8 cellular contexts compared by ENCODE assay signal in genomic region chr3:52053307-52054304, GRCh38. TPM values are rescaled to one million over a fixed set of nuclear protein-coding genes. Genes with fewer than 3 reads are reported as not detected.
DNase-seq lines count a peak whose midpoint lies in the region; ATAC-seq and TF ChIP-seq lines count a peak whose summit lies in the region.

No MANE protein-coding gene starts in this region.

- H3K9ac ChIP-seq in OCI-LY1 (ENCODE audit: low read length), result no peak overlapping the region; the same call in 1 of the 2 replicates

- H3K9me2 ChIP-seq in OCI-LY1 (ENCODE audit: low read depth, low read length), result no peaks in the 10 kb centered on the region

- H3K79me2 ChIP-seq in OCI-LY1 (ENCODE audit: insufficient read depth, low read length), result no peaks in the 10 kb centered on the region

- H3K36me3 ChIP-seq in OCI-LY1 (ENCODE audit: insufficient read depth, low read length), result peaks cover 33% of the 10 kb centered on the region

- ATAC-seq in HG03342 (IDR thresholded peaks at IDR 0.05; ENCODE audit: unreplicated experiment), result no peak
- ATAC-seq in GM18858 (IDR thresholded peaks at IDR 0.05; ENCODE audit: unreplicated experiment), result no peak

- DNase-seq in Caki2 (ENCODE audit: low read depth) (peak; percentile 28), kidney glomerular epithelial cell (lab: John Stamatoyannopoulos, UW) (peak; percentile 44), SIG-M5 (lab: John Stamatoyannopoulos, UW) (no peak)
- DNase-seq in stimulated activated CD4-positive, alpha-beta T cell treated with anti-CD3 and anti-CD28 coated beads, Interleukin-4, amount 100 ng/mL, for 24 hours, result peak; percentile 49

- H3K4me2 ChIP-seq in OCI-LY1 (ENCODE audit: low read length), result peak overlapping the region; percentile 21; the same call in 1 of the 2 replicates

- peak; percentile 46 for TF ChIP-seq CTCF in OCI-LY1 (IDR thresholded peaks at IDR 0.05; ENCODE audit: low read length)

- H3K4me3 ChIP-seq in OCI-LY1 (ENCODE audit: low read depth, low read length, poor library complexity, severe bottlenecking), result no peak overlapping the region

- H2AFZ ChIP-seq in OCI-LY1 (ENCODE audit: low read length), result no peak overlapping the region

- H3K27ac ChIP-seq in OCI-LY1 (ENCODE audit: low read depth, low read length, poor library complexity, severe bottlenecking), result peak overlapping the region; percentile 32
- peak overlapping the region; percentile 99 for H3K27ac ChIP-seq in angular gyrus (ENCODE audit: low read depth, low read length)

- H3K27me3 ChIP-seq in OCI-LY1 (ENCODE audit: insufficient read depth, low read length), result no peaks in the 10 kb centered on the region

- in situ Hi-C loops in Caki2 (cut with HindIII; ENCODE audit: low pct_unique_long_range_greater_than_20kb, low sequenced_read_pairs), result no loop called here

- 0 out of 2 replicates have a peak, but pooled peaks cover 5% of the 10 kb centered on the region for H3F3A ChIP-seq in OCI-LY1 (ENCODE audit: insufficient read depth, low read length)

- H4K20me1 ChIP-seq in OCI-LY1 (ENCODE audit: insufficient read depth, low read length), result no peaks in the 10 kb centered on the region

- no peaks in the 10 kb centered on the region for H3K9me3 ChIP-seq in OCI-LY1 (ENCODE audit: low read length)

- H3K4me1 ChIP-seq in OCI-LY1 (ENCODE audit: insufficient read depth, low read length, severe bottlenecking), result peaks cover 36% of the 10 kb centered on the region

RNA-seq across cellular contexts. Expression of gene DUSP7, which starts 2.8 kb away (rescaled TPM):
- total RNA-seq in Caki2 (2014; rRNA removed; shearing (Covaris generic); ENCODE audit: low replicate concordance), result 1.1 and 3.2 TPM in 2 replicates

RNA-seq across cellular contexts. Expression of gene RPL29, which starts 57.9 kb away (rescaled TPM):
- total RNA-seq in Caki2 (2014; rRNA removed; shearing (Covaris generic); ENCODE audit: low replicate concordance), result 810 and 960 TPM in 2 replicates
